Comparison of ENCODE assay signal across 14 cellular contexts in the genomic region with DNA sequence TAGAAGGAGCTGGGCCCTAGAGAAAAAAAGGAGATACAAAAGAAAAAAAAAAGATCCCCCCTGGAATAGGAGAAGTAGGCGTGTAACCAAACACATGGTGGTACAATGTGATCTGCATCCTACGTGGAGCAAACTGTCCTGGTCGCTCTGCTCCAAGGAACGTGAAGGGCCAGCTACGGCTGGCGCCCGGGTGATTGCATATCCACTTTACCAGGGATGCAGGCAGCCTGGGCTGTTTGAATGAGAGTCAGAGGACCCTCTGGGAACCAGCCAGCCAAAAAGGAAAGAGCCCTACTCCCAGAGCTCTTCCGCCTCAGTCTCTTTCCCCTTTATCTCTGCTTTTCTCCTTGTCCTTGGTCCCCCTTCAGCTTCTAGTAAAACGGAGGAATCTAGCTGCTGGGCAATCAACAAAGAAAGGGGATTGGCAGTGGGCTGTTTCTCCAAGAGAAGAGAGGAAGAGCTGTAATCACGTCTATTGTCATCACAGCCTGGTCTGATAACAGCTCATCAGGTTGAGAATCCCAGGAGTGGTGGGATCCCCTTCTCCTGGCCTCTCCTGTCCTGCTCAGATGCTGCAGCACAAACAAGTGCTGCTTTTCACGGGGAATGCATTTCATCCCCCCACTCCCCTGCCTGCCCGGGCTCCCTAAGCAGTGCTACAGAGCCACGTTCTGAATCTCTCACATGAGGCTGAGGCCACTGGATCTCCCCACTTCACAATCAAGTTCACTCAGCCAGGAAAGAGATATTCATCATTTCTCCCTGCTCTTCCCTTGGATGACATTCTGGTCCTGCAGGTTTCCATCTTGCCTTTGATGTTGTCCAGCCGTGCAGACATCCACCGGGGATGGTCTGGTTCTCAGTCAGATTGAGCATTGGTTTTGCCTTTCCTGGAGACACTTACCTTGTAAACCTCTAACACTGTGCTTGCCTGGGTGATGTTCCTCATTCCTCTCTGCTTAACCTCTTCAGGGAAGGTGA.
"Had no signal": no experiment of that assay in that cellular context is flagged by ENCODE, and none has a peak within 500 bp of the region (broad histone marks: within the 10 kb centered on the region; RNA-seq: fewer than 3 reads in every experiment).

No MANE protein-coding gene starts in this region.

- H3K4me1 ChIP-seq: upper lobe of right lung had no signal

- H3K4me3 ChIP-seq: mucosa of descending colon, upper lobe of right lung had no signal

- H3K4me3 Mint-ChIP-seq: activated naive CD8-positive, alpha-beta T cell treated with anti-CD3 and anti-CD28 coated beads, Interleukin-2, amount 10 ng/mL, durations not matched to agents 7 days and 5 days; activated T-cell treated with anti-CD3 and anti-CD28 coated beads, Interleukin-2, amount 50 U/mL, for 72 hours; immature natural killer cell; naive thymus-derived CD8-positive, alpha-beta T cell; T-helper 2 cell treated with Interferon-gamma antibody and Interleukin-4, amounts not matched to agents 5 μg/mL and 100 μg/mL, for 36 hours had no signal

- H3K27ac ChIP-seq: upper lobe of right lung had no signal

- H3K9me3 Mint-ChIP-seq: immature natural killer cell; T-helper 2 cell treated with Interferon-gamma antibody and Interleukin-4, amounts not matched to agents 5 μg/mL and 100 μg/mL, for 36 hours had no signal

- H3K9me3 ChIP-seq: mucosa of descending colon, upper lobe of right lung had no signal

- H3K36me3 Mint-ChIP-seq: activated naive CD8-positive, alpha-beta T cell treated with anti-CD3 and anti-CD28 coated beads, Interleukin-2, amount 10 ng/mL, durations not matched to agents 7 days and 5 days; immature natural killer cell had no signal

- DNase-seq: activated CD4-positive, alpha-beta T cell treated with anti-CD3 and anti-CD28 coated beads, Interleukin-2, amount 50 U/mL, for 48 hours; activated CD4-positive, CD25-positive, alpha-beta regulatory T cell treated with anti-CD3 and anti-CD28 coated beads, Interleukin-2, amount 50 U/mL, for 72 hours; activated naive CD8-positive, alpha-beta T cell treated with anti-CD3 and anti-CD28 coated beads, Interleukin-2, amount 10 ng/mL, durations not matched to agents 7 days and 5 days; activated T-cell treated with anti-CD3 and anti-CD28 coated beads, Interleukin-2, amount 50 U/mL, for 72 hours; anterior cingulate cortex; immature natural killer cell; left colon; mucosa of descending colon; naive thymus-derived CD8-positive, alpha-beta T cell; stimulated activated CD4-positive, alpha-beta T cell treated with anti-CD3 and anti-CD28 coated beads, Interleukin-2, amount 100 ng/mL, for 48 hours; stimulated activated CD8-positive, alpha-beta memory T cell treated with anti-CD3 and anti-CD28 coated beads, Interleukin-4, amount 100 ng/mL, for 48 hours; stimulated activated naive CD8-positive, alpha-beta T cell treated with anti-CD3 and anti-CD28 coated beads, Interleukin-15, Interleukin-2, amounts not matched to agents 100 U/mL and 50 U/mL, for 24 hours; upper lobe of right lung had no signal

- H3K27me3 ChIP-seq: upper lobe of right lung had no signal

- H3K4me1 Mint-ChIP-seq: activated naive CD8-positive, alpha-beta T cell treated with anti-CD3 and anti-CD28 coated beads, Interleukin-2, amount 10 ng/mL, durations not matched to agents 7 days and 5 days; immature natural killer cell; naive thymus-derived CD8-positive, alpha-beta T cell had no signal

- H3K27ac Mint-ChIP-seq: activated naive CD8-positive, alpha-beta T cell treated with anti-CD3 and anti-CD28 coated beads, Interleukin-2, amount 10 ng/mL, durations not matched to agents 7 days and 5 days; activated T-cell treated with anti-CD3 and anti-CD28 coated beads, Interleukin-2, amount 50 U/mL, for 72 hours; immature natural killer cell; naive thymus-derived CD8-positive, alpha-beta T cell; T-helper 2 cell treated with Interferon-gamma antibody and Interleukin-4, amounts not matched to agents 5 μg/mL and 100 μg/mL, for 36 hours had no signal

- H3K36me3 ChIP-seq: upper lobe of right lung had no signal
